In genomic region chr2:213237251-213237650, GRCh38 we compare ENCODE assay signal across 1 cellular context.
TF ChIP-seq lines count a peak whose summit lies in the region.

No MANE protein-coding gene starts in this region.

TF ChIP-seq in GM12878, 131 proteins besides CTCF, POLR2A, EP300 and RAD21:
- TF ChIP-seq SREBF1 (IDR thresholded peaks at IDR 0.05; ENCODE audit: low read length), result no peak
- TF ChIP-seq CEBPZ (IDR thresholded peaks at IDR 0.05; ENCODE audit: low read depth, low read length), result no peak
- no peak for TF ChIP-seq YBX1 (IDR thresholded peaks at IDR 0.05)
- no peak for TF ChIP-seq TBL1XR1 (IDR thresholded peaks at IDR 0.05; ENCODE audit: low read depth, low read length)
- TF ChIP-seq ZNF207 (IDR thresholded peaks at IDR 0.05; ENCODE audit: borderline replicate concordance), result no peak
- TF ChIP-seq SUZ12 (IDR thresholded peaks at IDR 0.05; ENCODE audit: unreplicated experiment), result no peak
- TF ChIP-seq MXI1 (IDR thresholded peaks at IDR 0.05; ENCODE audit: low read depth, low read length), result no peak
- no peak for TF ChIP-seq EED (IDR thresholded peaks at IDR 0.05; ENCODE audit: low read depth)
- no peak for TF ChIP-seq PKNOX1 (IDR thresholded peaks at IDR 0.05)
- TF ChIP-seq NRF1 (conservative IDR thresholded peaks at IDR 0.05; ENCODE audit: low read depth, low read length), result no peak
- no peak for TF ChIP-seq LARP7 (IDR thresholded peaks at IDR 0.05)
- TF ChIP-seq ZNF384 (IDR thresholded peaks at IDR 0.05; ENCODE audit: borderline replicate concordance, low read depth, low read length), result no peak
